In the genomic region with DNA sequence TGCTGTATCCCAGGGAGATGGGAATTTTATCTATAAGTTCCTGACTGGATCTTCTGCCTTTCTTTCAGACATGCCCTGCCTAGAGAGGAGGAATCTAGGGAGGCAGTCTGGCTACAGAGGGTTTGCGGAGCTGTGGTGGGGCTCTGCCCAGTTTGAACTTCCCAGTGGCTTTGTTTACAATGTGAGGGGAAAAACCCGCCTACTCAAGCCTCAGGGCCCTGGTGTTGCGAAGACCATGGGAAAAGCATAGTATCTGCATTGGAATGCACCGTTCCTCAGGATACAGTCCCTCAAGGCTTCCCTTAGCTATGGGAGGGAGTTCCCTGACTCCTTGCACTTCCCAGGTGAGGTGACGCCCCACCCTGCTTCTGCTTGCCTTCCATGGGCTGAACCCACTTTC, we compare ENCODE assay signal across 28 cellular contexts.
DNase-seq lines count a peak whose midpoint lies in the region; ATAC-seq and TF ChIP-seq lines count a peak whose summit lies in the region.
"Had no signal": no experiment of that assay in that cellular context is flagged by ENCODE, and none has a peak within 500 bp of the region (broad histone marks: within the 10 kb centered on the region; RNA-seq: fewer than 3 reads in every experiment).

No MANE protein-coding gene starts in this region.

- H3K27me3 Mint-ChIP-seq in WTC11 (ENCODE audit: low read depth): no peaks in the 10 kb centered on the region; the same call in 1 of the 2 replicates

- no peak overlapping the region for H3K4me3 ChIP-seq in H7 (ENCODE audit: insufficient read depth, low read depth, low read length)
- H3K4me3 ChIP-seq in iPS DF 6.9 (ENCODE audit: low read length): no peak overlapping the region
- H3K4me3 ChIP-seq in trophoblast cell (ENCODE audit: low read depth, low read length): no peak overlapping the region
- no peak overlapping the region for H3K4me3 ChIP-seq in sigmoid colon
- H3K4me3 ChIP-seq: A549, MG63 had no signal

- no peak overlapping the region for H3K14ac ChIP-seq in trophoblast cell (ENCODE audit: low read length)

- H3K4me1 Mint-ChIP-seq in WTC11: peaks cover 69% of the 10 kb centered on the region

- H3K4ac ChIP-seq in trophoblast cell (ENCODE audit: low read depth, low read length): no peak overlapping the region

- DNase-seq in H7 (peak; percentile 19), WTC11 (ENCODE audit: low spot score) (peak; percentile 61), iPS DF 6.9 (ENCODE audit: low read depth, low spot score) (peak; percentile 29), trophoblast cell (peak; percentile 64 to 77), NCI-H1436 treated with DMSO at 0.1 percent for 48 hours (lab: John Stamatoyannopoulos, UW) (no peak), sigmoid colon (no peak)
- no peak for DNase-seq in stimulated activated CD4-positive, alpha-beta T cell treated with anti-CD3 and anti-CD28 coated beads, Interleukin-2, amount 100 ng/mL, for 48 hours
- DNase-seq in activated CD4-positive, alpha-beta T cell treated with anti-CD3 and anti-CD28 coated beads for 4 hours: no peak
- DNase-seq: AML-193; C1 segment of cervical spinal cord; CD4-positive, alpha-beta memory T cell; COR-L47; DMS53; GF-D8; GOT3; IMR-90; KG1; MG63; NCI-H1417; NCI-H1694 treated with DMSO at 0.1 percent for 48 hours; NCI-H2081; NCI-H226; NCI-H510A; NCI-H69; SHP77 treated with DMSO at 0.1 percent for 48 hours; T-helper 1 cell had no signal

- H3K27ac Mint-ChIP-seq in WTC11: peak overlapping the region; percentile 89
- H3K27ac Mint-ChIP-seq: CD4-positive, alpha-beta memory T cell had no signal

- H3K79me1 ChIP-seq in trophoblast cell (ENCODE audit: low read length): no peaks in the 10 kb centered on the region

- H3K4me1 ChIP-seq in iPS DF 6.9 (ENCODE audit: control insufficient read depth, insufficient read depth, low read length) (0 out of 2 replicates have a peak, but pooled peaks cover 1% of the 10 kb centered on the region), trophoblast cell (ENCODE audit: control insufficient read depth in 1 of 2, insufficient read depth in 2 of 2, low read length in 2 of 2) (peaks cover 6 to 8% of the 10 kb centered on the region in 2 experiments), sigmoid colon (peaks cover 0 to 14% (median 0%) of the 10 kb centered on the region in 4 donors)
- H3K4me1 ChIP-seq: A549 had no signal

- H3K23ac ChIP-seq in trophoblast cell (ENCODE audit: low read length): no peak overlapping the region

- CTCF ChIA-PET in WTC11 (lab: Charles Lee): no interaction called here

- H3K9ac ChIP-seq in trophoblast cell (ENCODE audit: low read length): no peak overlapping the region

- peaks cover 33% of the 10 kb centered on the region for H3K36me3 Mint-ChIP-seq in WTC11
- H3K36me3 Mint-ChIP-seq: CD4-positive, alpha-beta memory T cell had no signal

- peak overlapping the region; percentile 6 for H2AFZ ChIP-seq in trophoblast cell (ENCODE audit: insufficient read depth, low read length, poor library complexity)

- no peak overlapping the region for H2BK5ac ChIP-seq in trophoblast cell (ENCODE audit: low read depth, low read length, poor library complexity)

- POLR2A ChIA-PET in WTC11 (lab: Charles Lee): no interaction called here

- H3K27me3 ChIP-seq in H7 (ENCODE audit: control insufficient read depth, insufficient read depth, low read length) (no peaks in the 10 kb centered on the region), iPS DF 6.9 (ENCODE audit: control insufficient read depth, insufficient read depth, low read length) (no peaks in the 10 kb centered on the region), trophoblast cell (ENCODE audit: insufficient read depth, low read length) (no peaks in the 10 kb centered on the region), sigmoid colon (no peaks in the 10 kb centered on the region)

- no CpG with 5 or more reads among the region's 5 CpGs for WGBS in iPS DF 6.9 (ENCODE audit: insufficient coverage, insufficient read length)
- whole genome bisulfite sequencing in trophoblast cell (ENCODE audit: extremely low coverage, insufficient coverage, insufficient read length): no CpG with 5 or more reads among the region's 5 CpGs
- WGBS in sigmoid colon, 2 donors: 44 to 72% methylated on average over 5 of the region's 5 CpGs

- ATAC-seq in WTC11: peak; percentile 90
- ATAC-seq: A549, Panc1 had no signal

- H2BK12ac ChIP-seq in trophoblast cell (ENCODE audit: low read length): no peak overlapping the region

- TF ChIP-seq EP300 in sigmoid colon (IDR thresholded peaks at IDR 0.05): no peak

- H3K9me3 ChIP-seq in iPS DF 6.9 (ENCODE audit: control insufficient read depth, insufficient read depth, low read length): no peaks in the 10 kb centered on the region
- no peaks in the 10 kb centered on the region for H3K9me3 ChIP-seq in trophoblast cell (ENCODE audit: insufficient read depth, low read depth, low read length)
- no peaks in the 10 kb centered on the region for H3K9me3 ChIP-seq in sigmoid colon
- H3K9me3 ChIP-seq: A549, MG63 had no signal

- H4K91ac ChIP-seq in trophoblast cell (ENCODE audit: low read depth, low read length): no peak overlapping the region

- peak overlapping the region; percentile 18 for H3K4me3 Mint-ChIP-seq in WTC11
- H3K4me3 Mint-ChIP-seq: CD4-positive, alpha-beta memory T cell had no signal

- peak overlapping the region; percentile 8 for H3K4me2 ChIP-seq in trophoblast cell (ENCODE audit: low read length)
- H3K4me2 ChIP-seq: A549 had no signal

- H3K27ac ChIP-seq in iPS DF 6.9 (ENCODE audit: low read length): no peak overlapping the region
- no peak overlapping the region for H3K27ac ChIP-seq in trophoblast cell (ENCODE audit: low read depth, low read length)
- H3K27ac ChIP-seq in sigmoid colon: no peak overlapping the region
- H3K27ac ChIP-seq: A549 had no signal

- no peak for TF ChIP-seq POLR2A in sigmoid colon (IDR thresholded peaks at IDR 0.05)

- H3K18ac ChIP-seq in trophoblast cell (ENCODE audit: low read length): no peak overlapping the region

- TF ChIP-seq CTCF in WTC11 (IDR thresholded peaks at IDR 0.05): no peak
- no peak for TF ChIP-seq CTCF in sigmoid colon (IDR thresholded peaks at IDR 0.05)

- H3K36me3 ChIP-seq in H7 (replicated peaks; ENCODE audit: control insufficient read depth, insufficient read depth, low read length): no peaks in the 10 kb centered on the region
- no peaks in the 10 kb centered on the region for H3K36me3 ChIP-seq in iPS DF 6.9 (ENCODE audit: control insufficient read depth, insufficient read depth, low read length)
- no peaks in the 10 kb centered on the region for H3K36me3 ChIP-seq in trophoblast cell (ENCODE audit: control insufficient read depth in 1 of 2, insufficient read depth in 2 of 2, low read length in 2 of 2)
- no peaks in the 10 kb centered on the region for H3K36me3 ChIP-seq in sigmoid colon
- H3K36me3 ChIP-seq: MG63 had no signal

- H2AK5ac ChIP-seq in trophoblast cell (ENCODE audit: low read length): no peak overlapping the region

- intact Hi-C loops in sigmoid colon (cut with DNase I): no loop called here

- peaks cover 38% of the 10 kb centered on the region for H3K9me3 Mint-ChIP-seq in WTC11

- H4K12ac ChIP-seq in trophoblast cell (ENCODE audit: low read depth, low read length): no peak overlapping the region

- no peaks in the 10 kb centered on the region for H3K79me2 ChIP-seq in trophoblast cell (ENCODE audit: control insufficient read depth, insufficient read depth, low read length, poor library complexity)

- no peak overlapping the region for H2BK120ac ChIP-seq in trophoblast cell (ENCODE audit: insufficient read depth, low read length, poor library complexity)

- H4K8ac ChIP-seq in trophoblast cell (ENCODE audit: low read depth, low read length): peak overlapping the region; percentile 7

TF ChIP-seq in WTC11, 78 proteins besides CTCF, POLR2A, EP300 and RAD21 (continues in another document):
- TF ChIP-seq ETV6 (CRISPR knock-in tag; IDR thresholded peaks at IDR 0.05): no peak
- no peak for TF ChIP-seq ARID4B (CRISPR knock-in tag; IDR thresholded peaks at IDR 0.05; ENCODE audit: borderline replicate concordance)
- no peak for TF ChIP-seq ZBTB43 (CRISPR knock-in tag; IDR thresholded peaks at IDR 0.05)
- TF ChIP-seq TEAD1 (CRISPR knock-in tag; IDR thresholded peaks at IDR 0.05): no peak
- TF ChIP-seq ZNF671 (CRISPR knock-in tag; IDR thresholded peaks at IDR 0.05): no peak

Comparison
In these comparisons a context has a peak if more than half of its experiments do, and no peak if none do; other contexts are left out.
1. DNase-seq: peak in H7 (single experiment), WTC11 (single experiment), iPS DF 6.9 (single experiment) and trophoblast cell (2 of 2); none in NCI-H1436 treated with DMSO at 0.1 percent for 48 hours (single experiment), stimulated activated CD4-positive, alpha-beta T cell treated with anti-CD3 and anti-CD28 coated beads, Interleukin-2, amount 100 ng/mL, for 48 hours (0 of 2), activated CD4-positive, alpha-beta T cell treated with anti-CD3 and anti-CD28 coated beads for 4 hours (0 of 2) and sigmoid colon (single experiment).